Comparison of ENCODE assay signal across 15 cellular contexts in the genomic region with DNA sequence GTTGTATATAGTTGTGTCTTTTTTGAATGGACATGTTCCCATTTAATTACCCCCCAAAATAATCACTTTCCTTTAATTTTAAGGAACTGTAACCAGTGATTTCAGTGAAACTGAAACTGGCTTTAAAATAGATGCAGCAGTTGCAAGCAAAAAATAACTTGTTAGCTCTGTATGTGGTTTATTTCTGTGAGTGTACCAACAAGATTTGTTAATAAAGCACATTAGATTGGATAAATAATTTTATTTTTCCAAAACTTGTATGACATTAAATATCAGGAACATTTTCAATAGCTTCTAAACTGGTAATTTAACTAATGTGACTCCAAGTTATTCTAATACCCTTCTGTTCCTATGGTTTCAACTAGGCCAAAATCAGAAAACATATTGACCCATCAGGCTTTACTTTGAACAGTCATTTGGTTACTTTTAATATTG.
A peak's percentile ranks its signal among the peaks of the same experiment; 100 is the strongest.
DNase-seq lines count a peak whose midpoint lies in the region; ATAC-seq and TF ChIP-seq lines count a peak whose summit lies in the region.
"Had no signal": no experiment of that assay in that cellular context is flagged by ENCODE, and none has a peak within 500 bp of the region (broad histone marks: within the 10 kb centered on the region; RNA-seq: fewer than 3 reads in every experiment).

No MANE protein-coding gene starts in this region.

- no peak for TF ChIP-seq POLR2A in gastrocnemius medialis (IDR thresholded peaks at IDR 0.05)

- H3K4me3 ChIP-seq in SU-DHL-6 (ENCODE audit: insufficient read depth, low read length, poor library complexity, severe bottlenecking) (no peak overlapping the region), upper lobe of right lung (no peak overlapping the region), gastrocnemius medialis (no peak overlapping the region)
- H3K4me3 ChIP-seq: Peyer's patch, thyroid gland had no signal

- H3K4me2 ChIP-seq in SU-DHL-6 (ENCODE audit: low read depth, low read length, poor library complexity, severe bottlenecking) = peak overlapping the region; percentile 53

- ATAC-seq in GM18498 (IDR thresholded peaks at IDR 0.05; ENCODE audit: unreplicated experiment) = peak; percentile 61
- ATAC-seq in GM21447 (IDR thresholded peaks at IDR 0.05; ENCODE audit: unreplicated experiment) = peak; percentile 57
- ATAC-seq in HG03342 (IDR thresholded peaks at IDR 0.05; ENCODE audit: unreplicated experiment) = peak; percentile 60
- ATAC-seq in upper lobe of right lung = no peak
- ATAC-seq in gastrocnemius medialis = no peak

- no peaks in the 10 kb centered on the region for H3K27me3 ChIP-seq in SU-DHL-6 (ENCODE audit: low read length)
- no peaks in the 10 kb centered on the region for H3K27me3 ChIP-seq in upper lobe of right lung
- H3K27me3 ChIP-seq in gastrocnemius medialis = no peaks in the 10 kb centered on the region
- H3K27me3 ChIP-seq: Peyer's patch, thyroid gland had no signal

- in situ Hi-C loops in gastrocnemius medialis (cut with MboI; ENCODE audit: low sequenced_read_pairs in 4 of 4) = no loop called here

- H3K4me1 ChIP-seq in upper lobe of right lung = no peaks in the 10 kb centered on the region
- H3K4me1 ChIP-seq in gastrocnemius medialis = no peaks in the 10 kb centered on the region
- H3K4me1 ChIP-seq: thyroid gland had no signal

- H3K79me2 ChIP-seq in SU-DHL-6 (ENCODE audit: insufficient read depth, low read length) = no peaks in the 10 kb centered on the region

- H3F3A ChIP-seq in SU-DHL-6 (ENCODE audit: insufficient read depth) = peaks cover 12% of the 10 kb centered on the region; the same call in 1 of the 2 replicates

- no peaks in the 10 kb centered on the region for H4K20me1 ChIP-seq in SU-DHL-6 (ENCODE audit: low read depth, low read length)

- H2AFZ ChIP-seq in SU-DHL-6 (ENCODE audit: low read depth, low read length, severe bottlenecking) = no peak overlapping the region

- no peaks in the 10 kb centered on the region for H3K9me2 ChIP-seq in SU-DHL-6 (replicated peaks; ENCODE audit: insufficient read depth, low read length)

- intact Hi-C loops in posterior cingulate gyrus (cut with DNase I) = no loop called here
- intact Hi-C loops in upper lobe of right lung (cut with DNase I) = no loop called here
- intact Hi-C loops in gastrocnemius medialis (cut with DNase I; ENCODE audit: low total_unique reads) = no loop called here

- H3K36me3 ChIP-seq in SU-DHL-6 (ENCODE audit: low read length) (peaks cover 6% of the 10 kb centered on the region; the same call in 1 of the 2 replicates), upper lobe of right lung (no peaks in the 10 kb centered on the region), gastrocnemius medialis (no peaks in the 10 kb centered on the region)
- H3K36me3 ChIP-seq: Peyer's patch, thyroid gland had no signal

- no peak for DNase-seq in posterior cingulate gyrus
- no peak for DNase-seq in upper lobe of right lung
- DNase-seq in gastrocnemius medialis = no peak
- no peak for DNase-seq in ecto neural progenitor cell (ENCODE audit: low spot score)
- DNase-seq: activated T-cell treated with anti-CD3 and anti-CD28 coated beads for 4 hours, GOT3, hippocampal formation, NCI-H1930, Peyer's patch, thyroid gland had no signal

- H3K9ac ChIP-seq in SU-DHL-6 (ENCODE audit: low read length) = no peak overlapping the region

- H3K9me3 ChIP-seq in SU-DHL-6 (ENCODE audit: insufficient read depth, low read length) (no peaks in the 10 kb centered on the region), upper lobe of right lung (no peaks in the 10 kb centered on the region), gastrocnemius medialis (no peaks in the 10 kb centered on the region)
- H3K9me3 ChIP-seq: Peyer's patch, thyroid gland had no signal

- TF ChIP-seq CTCF in SU-DHL-6 (IDR thresholded peaks at IDR 0.05; ENCODE audit: insufficient read depth, low read length, poor library complexity, severe bottlenecking) = no peak
- TF ChIP-seq CTCF in upper lobe of right lung (IDR thresholded peaks at IDR 0.05) = no peak
- no peak for TF ChIP-seq CTCF in gastrocnemius medialis (IDR thresholded peaks at IDR 0.05 in 4 of 5, conservative IDR thresholded peaks at IDR 0.05 in 1 of 5)

- H3K27ac ChIP-seq in SU-DHL-6 (ENCODE audit: low read depth, low read length) (peak overlapping the region; percentile 22; the same call in 1 of the 2 replicates), upper lobe of right lung (no peak overlapping the region), gastrocnemius medialis (no peak overlapping the region)
- H3K27ac ChIP-seq: C4-2B, Peyer's patch, thyroid gland had no signal

Comparison
In these comparisons a context has a peak if more than half of its experiments do, and no peak if none do; other contexts are left out.
1. ATAC-seq: peak in GM18498 (single experiment), GM21447 (single experiment) and HG03342 (single experiment); none in upper lobe of right lung (single experiment) and gastrocnemius medialis (0 of 2).